ENCODE assay signal across 7 cellular contexts in genomic region chr20:51562334-51563140, GRCh38. TPM values are rescaled to one million over a fixed set of nuclear protein-coding genes. Genes with fewer than 3 reads are reported as not detected.
A peak's percentile ranks its signal among the peaks of the same experiment; 100 is the strongest.
DNase-seq lines count a peak whose midpoint lies in the region; ATAC-seq and TF ChIP-seq lines count a peak whose summit lies in the region.

No MANE protein-coding gene starts in this region.

- H3K4me3 ChIP-seq in foreskin fibroblast (ENCODE audit: low read depth in 1 of 2, low read length in 2 of 2) (peak overlapping the region; percentile 55 to 71), uterus (peak overlapping the region; percentile 44 to 55)
- peak overlapping the region; percentile 49 for H3K4me3 ChIP-seq in naive thymus-derived CD4-positive, alpha-beta T cell (ENCODE audit: low read length)

- no peaks in the 10 kb centered on the region for H3K9me3 ChIP-seq in naive thymus-derived CD4-positive, alpha-beta T cell (ENCODE audit: control insufficient read depth in 2 of 3, low read length in 3 of 3)
- H3K9me3 ChIP-seq in uterus, result no peaks in the 10 kb centered on the region

- no peak overlapping the region for H3K27ac Mint-ChIP-seq in activated naive CD4-positive, alpha-beta T cell treated with anti-CD3 and anti-CD28 coated beads for 36 hours
- no peak overlapping the region for H3K27ac Mint-ChIP-seq in naive thymus-derived CD4-positive, alpha-beta T cell

- peak; percentile 32 for ATAC-seq in naive thymus-derived CD4-positive, alpha-beta T cell
- ATAC-seq in HG03139 (IDR thresholded peaks at IDR 0.05; ENCODE audit: unreplicated experiment), result no peak

- H3K4me3 Mint-ChIP-seq in activated naive CD4-positive, alpha-beta T cell treated with anti-CD3 and anti-CD28 coated beads for 36 hours, result peak overlapping the region; percentile 59
- peak overlapping the region; percentile 66 to 84 (median 74) for H3K4me3 Mint-ChIP-seq in naive thymus-derived CD4-positive, alpha-beta T cell

- TF ChIP-seq CTCF in GM10248 (IDR thresholded peaks at IDR 0.05; ENCODE audit: control extremely low read depth, extremely low read depth, low read depth, missing control alignments), result no peak
- peak; percentile 14 for TF ChIP-seq CTCF in foreskin fibroblast (IDR thresholded peaks at IDR 0.05; ENCODE audit: low read depth, low read length)
- peak in 1 of 4 experiments; percentile 7 for TF ChIP-seq CTCF in uterus (IDR thresholded peaks at IDR 0.05)

- H3K36me3 Mint-ChIP-seq in activated naive CD4-positive, alpha-beta T cell treated with anti-CD3 and anti-CD28 coated beads for 36 hours (ENCODE audit: low read depth), result no peaks in the 10 kb centered on the region
- no peaks in the 10 kb centered on the region for H3K36me3 Mint-ChIP-seq in naive thymus-derived CD4-positive, alpha-beta T cell

- peak; percentile 36 for DNase-seq in GM10248 (ENCODE audit: extremely low spot score)
- DNase-seq in NCI-H2029 (lab: John Stamatoyannopoulos, UW), result peak; percentile 39
- no peak for DNase-seq in activated naive CD4-positive, alpha-beta T cell treated with anti-CD3 and anti-CD28 coated beads for 36 hours
- peak; percentile 89 to 94 for DNase-seq in foreskin fibroblast
- DNase-seq in naive thymus-derived CD4-positive, alpha-beta T cell, result peak in 5 of 9 donors; percentile 12 to 32 (median 21)
- peak; percentile 93 to 94 for DNase-seq in uterus

- H3K9me3 Mint-ChIP-seq in activated naive CD4-positive, alpha-beta T cell treated with anti-CD3 and anti-CD28 coated beads for 36 hours, result no peaks in the 10 kb centered on the region
- H3K9me3 Mint-ChIP-seq in naive thymus-derived CD4-positive, alpha-beta T cell, result no peaks in the 10 kb centered on the region

- peak; percentile 8 to 67 for TF ChIP-seq POLR2A in uterus (IDR thresholded peaks at IDR 0.05)

- peaks cover 48% of the 10 kb centered on the region for H3K27me3 Mint-ChIP-seq in activated naive CD4-positive, alpha-beta T cell treated with anti-CD3 and anti-CD28 coated beads for 36 hours (ENCODE audit: low read depth)
- H3K27me3 Mint-ChIP-seq in naive thymus-derived CD4-positive, alpha-beta T cell, result peaks cover 39 to 78% (median 54%) of the 10 kb centered on the region in 5 donors

- peaks cover 23% of the 10 kb centered on the region for H3K4me1 Mint-ChIP-seq in activated naive CD4-positive, alpha-beta T cell treated with anti-CD3 and anti-CD28 coated beads for 36 hours (ENCODE audit: low read depth)
- H3K4me1 Mint-ChIP-seq in naive thymus-derived CD4-positive, alpha-beta T cell, result peaks cover 10 to 36% (median 19%) of the 10 kb centered on the region in 7 donors

- POLR2A ChIA-PET in GM10248 (lab: Yijun Ruan, JAX), result no interaction called here
- POLR2A ChIA-PET in naive thymus-derived CD4-positive, alpha-beta T cell (lab: Charles Lee), result interaction anchor here (0.7 to 1.1 kb wide), 3 partner anchors 10 to 71 kb away, joined by 3 to 4 read pairs (median 3); partner anchors contain the start of gene NFATC2

- no peaks in the 10 kb centered on the region for H3K36me3 ChIP-seq in naive thymus-derived CD4-positive, alpha-beta T cell (ENCODE audit: control insufficient read depth in 2 of 3, insufficient read depth in 3 of 3, low read length in 3 of 3)
- H3K36me3 ChIP-seq in uterus, result no peaks in the 10 kb centered on the region

- intact Hi-C loops in activated naive CD4-positive, alpha-beta T cell treated with anti-CD3 and anti-CD28 coated beads for 36 hours (cut with micrococcal nuclease), result loop anchor here (2.0 kb wide), 1 partner anchor 20 kb away; the partner anchor contains the start of gene NFATC2
- intact Hi-C loops in naive thymus-derived CD4-positive, alpha-beta T cell (cut with micrococcal nuclease), result loop anchor here in 1 of 2 donors (1.0 kb wide), 2 partner anchors 33 to 176 kb away; no protein-coding TSS in a partner anchor
- intact Hi-C loops in uterus (cut with DNase I; ENCODE audit: low total_unique reads), result loop anchor here (5.0 kb wide), 1 partner anchor 115 kb away; no protein-coding TSS in a partner anchor

- peaks cover 16 to 37% of the 10 kb centered on the region in 2 donors for H3K27me3 ChIP-seq in naive thymus-derived CD4-positive, alpha-beta T cell (ENCODE audit: control insufficient read depth in 2 of 2, insufficient read depth in 2 of 2, low read length in 2 of 2)
- H3K27me3 ChIP-seq in uterus, result no peaks in the 10 kb centered on the region

- H3K27ac ChIP-seq in naive thymus-derived CD4-positive, alpha-beta T cell (ENCODE audit: low read depth, low read length), result no peak overlapping the region
- H3K27ac ChIP-seq in uterus, result peak overlapping the region; percentile 93 to 94

- peaks cover 9 to 11% of the 10 kb centered on the region in 2 donors for H3K4me1 ChIP-seq in naive thymus-derived CD4-positive, alpha-beta T cell (ENCODE audit: control insufficient read depth in 2 of 2, insufficient read depth in 2 of 2, low read length in 2 of 2)
- H3K4me1 ChIP-seq in uterus, result peaks cover 8 to 9% of the 10 kb centered on the region in 2 donors

- CTCF ChIA-PET in GM10248 (lab: Yijun Ruan, JAX), result interaction anchor here (1.0 kb wide), 1 partner anchor 32 kb away, joined by 3 read pairs; no protein-coding TSS in a partner anchor
- CTCF ChIA-PET in activated naive CD4-positive, alpha-beta T cell treated with anti-CD3 and anti-CD28 coated beads for 36 hours (lab: Charles Lee), result interaction anchor here (0.6 to 1.4 kb wide), 2 partner anchors 32 to 64 kb away, joined by 3 to 8 read pairs; no protein-coding TSS in a partner anchor
- CTCF ChIA-PET in naive thymus-derived CD4-positive, alpha-beta T cell (lab: Charles Lee), result interaction anchor here (0.6 to 1.2 kb wide), 3 partner anchors 14 to 176 kb away, joined by 3 to 7 read pairs (median 3); no protein-coding TSS in a partner anchor

RNA-seq across cellular contexts. Expression of gene NFATC2, which starts 20.0 kb away (rescaled TPM):
- total RNA-seq in activated naive CD4-positive, alpha-beta T cell treated with anti-CD3 and anti-CD28 coated beads for 36 hours, result 10 to 100 TPM; 15.7 to 17.4 TPM
- 10 to 100 TPM; 39.8 to 66.8 (median 44.8) TPM for total RNA-seq in naive thymus-derived CD4-positive, alpha-beta T cell
- 10 to 100 TPM; 16.6 to 30.1 TPM for polyA plus RNA-seq in naive thymus-derived CD4-positive, alpha-beta T cell
- 10 to 100 TPM in 3 of 4 donors, 1 to 10 TPM in 1; 5.7 to 36.4 (median 12.0) TPM for total RNA-seq in uterus
